In genomic region chr1:8423702-8424538, GRCh38 we compare ENCODE assay signal across 8 cellular contexts.
A peak's percentile ranks its signal among the peaks of the same experiment; 100 is the strongest.
DNase-seq lines count a peak whose midpoint lies in the region; ATAC-seq and TF ChIP-seq lines count a peak whose summit lies in the region.

No MANE protein-coding gene starts in this region.

- TF ChIP-seq CTCF in Peyer's patch (IDR thresholded peaks at IDR 0.05) (peak in 4 of 6 experiments; percentile 10 to 41 (median 31)), fibroblast of the aortic adventitia (IDR thresholded peaks at IDR 0.05; ENCODE audit: insufficient read depth, low read length) (no peak), neural progenitor cell (IDR thresholded peaks at IDR 0.05) (peak; percentile 21), tibial artery (IDR thresholded peaks at IDR 0.05) (peak; percentile 7 to 21)

- no peaks in the 10 kb centered on the region for H3K36me3 ChIP-seq in Peyer's patch
- no peaks in the 10 kb centered on the region for H3K36me3 ChIP-seq in neural progenitor cell
- H3K36me3 ChIP-seq in tibial artery = peaks cover 0 to 6% (median 0%) of the 10 kb centered on the region in 3 donors

- H3K4me3 Mint-ChIP-seq in activated T-helper 2 cell treated with anti-CD3 and anti-CD28 coated beads, Interferon-gamma antibody, Interleukin-2, Interleukin-4, amounts not matched to agents 10 μg/mL and 5 μg/mL and 100 μg/mL, durations not matched to agents 14 hours and 24 hours and 36 hours (ENCODE audit: low read depth) = peak overlapping the region; percentile 84
- H3K4me3 Mint-ChIP-seq in neural progenitor cell = peak overlapping the region; percentile 87

- H3K27ac ChIP-seq in Peyer's patch (peak overlapping the region; percentile 92 to 100 (median 98)), neural progenitor cell (peak overlapping the region; percentile 91), tibial artery (peak overlapping the region; percentile 95 to 99)

- DNase-seq in CMK (ENCODE audit: low read depth) (peak; percentile 66), Peyer's patch (peak; percentile 72 to 78 (median 76)), fibroblast of the aortic adventitia (ENCODE audit: low read depth) (peak; percentile 54), neural progenitor cell (ENCODE audit: low spot score) (peak; percentile 90), tibial artery (peak; percentile 58 to 81)
- peak; percentile 43 for DNase-seq in activated T-helper 2 cell treated with anti-CD3 and anti-CD28 coated beads, Interferon-gamma antibody, Interleukin-2, Interleukin-4, amounts not matched to agents 10 μg/mL and 5 μg/mL and 100 μg/mL, durations not matched to agents 14 hours and 24 hours and 36 hours (ENCODE audit: low spot score)

- peak overlapping the region; percentile 14 for H2AFZ ChIP-seq in neural progenitor cell (replicated peaks)

- H3K4me1 Mint-ChIP-seq in activated T-helper 2 cell treated with anti-CD3 and anti-CD28 coated beads, Interferon-gamma antibody, Interleukin-2, Interleukin-4, amounts not matched to agents 10 μg/mL and 5 μg/mL and 100 μg/mL, durations not matched to agents 14 hours and 24 hours and 36 hours (ENCODE audit: low read depth) = peaks cover 43% of the 10 kb centered on the region
- peaks cover 25% of the 10 kb centered on the region for H3K4me1 Mint-ChIP-seq in neural progenitor cell

- H3K27ac Mint-ChIP-seq in activated T-helper 2 cell treated with anti-CD3 and anti-CD28 coated beads, Interferon-gamma antibody, Interleukin-2, Interleukin-4, amounts not matched to agents 10 μg/mL and 5 μg/mL and 100 μg/mL, durations not matched to agents 14 hours and 24 hours and 36 hours = peak overlapping the region; percentile 92
- H3K27ac Mint-ChIP-seq in neural progenitor cell = peak overlapping the region; percentile 21

- no peak overlapping the region for H3K9ac ChIP-seq in neural progenitor cell

- peaks cover 3 to 47% (median 25%) of the 10 kb centered on the region in 4 donors for H3K4me1 ChIP-seq in Peyer's patch
- peaks cover 50% of the 10 kb centered on the region for H3K4me1 ChIP-seq in neural progenitor cell
- peaks cover 0 to 43% (median 31%) of the 10 kb centered on the region in 4 donors for H3K4me1 ChIP-seq in tibial artery

- H3K27me3 Mint-ChIP-seq in activated T-helper 2 cell treated with anti-CD3 and anti-CD28 coated beads, Interferon-gamma antibody, Interleukin-2, Interleukin-4, amounts not matched to agents 10 μg/mL and 5 μg/mL and 100 μg/mL, durations not matched to agents 14 hours and 24 hours and 36 hours (ENCODE audit: low read depth) = no peaks in the 10 kb centered on the region
- no peaks in the 10 kb centered on the region for H3K27me3 Mint-ChIP-seq in neural progenitor cell (ENCODE audit: insufficient read depth, low read depth)

- H3K27me3 ChIP-seq in Peyer's patch = no peaks in the 10 kb centered on the region
- no peaks in the 10 kb centered on the region for H3K27me3 ChIP-seq in neural progenitor cell
- no peaks in the 10 kb centered on the region for H3K27me3 ChIP-seq in tibial artery

- H3K4me3 ChIP-seq in Peyer's patch (peak overlapping the region; percentile 67 to 91 (median 76)), fibroblast of the aortic adventitia (ENCODE audit: low read depth, low read length) (peak overlapping the region; percentile 88), neural progenitor cell (peak overlapping the region; percentile 92), tibial artery (peak overlapping the region; percentile 73 to 96)

- TF ChIP-seq POLR2A in Peyer's patch (IDR thresholded peaks at IDR 0.05) = no peak

- H4K20me1 ChIP-seq in neural progenitor cell (ENCODE audit: low read depth) = peaks cover 68% of the 10 kb centered on the region

- H3K4me2 ChIP-seq in neural progenitor cell = peak overlapping the region; percentile 90

- no peaks in the 10 kb centered on the region for H3K9me3 ChIP-seq in Peyer's patch
- no peaks in the 10 kb centered on the region for H3K9me3 ChIP-seq in neural progenitor cell (ENCODE audit: low read depth)
- H3K9me3 ChIP-seq in tibial artery = no peaks in the 10 kb centered on the region

- H3K9me3 Mint-ChIP-seq in activated T-helper 2 cell treated with anti-CD3 and anti-CD28 coated beads, Interferon-gamma antibody, Interleukin-2, Interleukin-4, amounts not matched to agents 10 μg/mL and 5 μg/mL and 100 μg/mL, durations not matched to agents 14 hours and 24 hours and 36 hours = peaks cover 4% of the 10 kb centered on the region
- H3K9me3 Mint-ChIP-seq in neural progenitor cell = no peaks in the 10 kb centered on the region

- peak; percentile 30 for ATAC-seq in HG02642 (IDR thresholded peaks at IDR 0.05; ENCODE audit: poor library complexity, unreplicated experiment)
- no peak for ATAC-seq in HG02852 (IDR thresholded peaks at IDR 0.05; ENCODE audit: unreplicated experiment)

- peaks cover 53% of the 10 kb centered on the region for H3K79me2 ChIP-seq in neural progenitor cell (ENCODE audit: low read depth)

- intact Hi-C loops in activated T-helper 2 cell treated with anti-CD3 and anti-CD28 coated beads, Interferon-gamma antibody, Interleukin-2, Interleukin-4, amounts not matched to agents 10 μg/mL and 5 μg/mL and 100 μg/mL, durations not matched to agents 14 hours and 24 hours and 36 hours (cut with micrococcal nuclease) = loop anchor here (1.0 to 5.0 kb wide), 9 partner anchors 23 to 277 kb away; no protein-coding TSS in a partner anchor
- intact Hi-C loops in tibial artery (cut with DNase I; ENCODE audit: low total_unique reads) = loop anchor here (10.0 kb wide), 1 partner anchor 281 kb away; no protein-coding TSS in a partner anchor

- peaks cover 54% of the 10 kb centered on the region for H3F3A ChIP-seq in neural progenitor cell (ENCODE audit: low read depth)

- H3K36me3 Mint-ChIP-seq in activated T-helper 2 cell treated with anti-CD3 and anti-CD28 coated beads, Interferon-gamma antibody, Interleukin-2, Interleukin-4, amounts not matched to agents 10 μg/mL and 5 μg/mL and 100 μg/mL, durations not matched to agents 14 hours and 24 hours and 36 hours (ENCODE audit: low read depth) = peaks cover 27% of the 10 kb centered on the region
- H3K36me3 Mint-ChIP-seq in neural progenitor cell = peaks cover 5% of the 10 kb centered on the region
